9 cellular contexts compared by ENCODE assay signal in genomic region chr20:50085146-50085480, GRCh38. TPM values are rescaled to one million over a fixed set of nuclear protein-coding genes. Genes with fewer than 3 reads are reported as not detected.
A peak's percentile ranks its signal among the peaks of the same experiment; 100 is the strongest.
DNase-seq lines count a peak whose midpoint lies in the region; ATAC-seq and TF ChIP-seq lines count a peak whose summit lies in the region.
"Had no signal": no experiment of that assay in that cellular context is flagged by ENCODE, and none has a peak within 500 bp of the region (broad histone marks: within the 10 kb centered on the region; RNA-seq: fewer than 3 reads in every experiment).

No MANE protein-coding gene starts in this region.

- H3K4ac ChIP-seq in IMR-90 (ENCODE audit: low read depth, low read length), result 0 out of 2 replicates have a peak overlapping the region, but pooled peaks have one; percentile 22

- H3K27ac ChIP-seq in CD8-positive, alpha-beta T cell (ENCODE audit: low read depth, low read length), result no peak overlapping the region
- H3K27ac ChIP-seq in IMR-90 (ENCODE audit: insufficient read depth, low read length), result no peak overlapping the region
- H3K27ac ChIP-seq in endodermal cell (ENCODE audit: low read depth, low read length), result no peak overlapping the region
- H3K27ac ChIP-seq in osteoblast (ENCODE audit: low read depth, low read length), result no peak overlapping the region

- 70% methylated on average over 2 of the region's 5 CpGs; no CpG with 5 or more reads in 1 of the 2 experiments for WGBS in IMR-90 (ENCODE audit: extremely low coverage in 2 of 2, insufficient read length in 1 of 2), 2 experiments
- WGBS in endodermal cell (ENCODE audit: insufficient coverage in 1 of 2, insufficient read length in 1 of 2), 2 experiments, result 90 to 95% methylated on average over 3 to 5 of the region's 5 CpGs

- H3K4me1 Mint-ChIP-seq in CD8-positive, alpha-beta T cell (ENCODE audit: low read depth), result peaks cover 29% of the 10 kb centered on the region
- H3K4me1 Mint-ChIP-seq in endodermal cell, result peaks cover 22% of the 10 kb centered on the region
- peaks cover 14% of the 10 kb centered on the region for H3K4me1 Mint-ChIP-seq in T-helper 2 cell treated with Interferon-gamma antibody and Interleukin-4, amounts not matched to agents 5 μg/mL and 100 μg/mL, for 36 hours (ENCODE audit: low read depth)

- DNase-seq in CD8-positive, alpha-beta T cell, result no peak
- DNase-seq in IMR-90 (no peak), endodermal cell (no peak), osteoblast (ENCODE audit: insufficient read length, low spot score, missing footprints) (peak; percentile 6), SIG-M5 (lab: John Stamatoyannopoulos, UW) (no peak)
- no peak for DNase-seq in T-helper 2 cell treated with Interferon-gamma antibody and Interleukin-4, amounts not matched to agents 5 μg/mL and 100 μg/mL, for 36 hours (ENCODE audit: low spot score)

- no peak overlapping the region for H3K23ac ChIP-seq in IMR-90 (ENCODE audit: low read depth, low read length)

- peaks cover 67% of the 10 kb centered on the region for H3K79me2 ChIP-seq in osteoblast (ENCODE audit: insufficient read depth, low read length)

- no peak overlapping the region for H2BK15ac ChIP-seq in IMR-90 (ENCODE audit: low read depth, low read length)

- in situ Hi-C loops in IMR-90 (cut with MboI; ENCODE audit: low sequenced_read_pairs), result loop anchor here (25.0 kb wide), 1 partner anchor 473 kb away; no protein-coding TSS in a partner anchor

- no peak overlapping the region for H3K9ac ChIP-seq in IMR-90 (ENCODE audit: low read depth, low read length)
- H3K9ac ChIP-seq in endodermal cell (ENCODE audit: extremely low read depth, low read length, poor library complexity, severe bottlenecking), result no peak overlapping the region

- no peak for ATAC-seq in CD8-positive, alpha-beta T cell
- ATAC-seq in IMR-90 (ENCODE audit: low read depth) (no peak; the same call in 1 of the 2 replicates), HG03342 (IDR thresholded peaks at IDR 0.05; ENCODE audit: unreplicated experiment) (no peak), HG03521 (IDR thresholded peaks at IDR 0.05; ENCODE audit: unreplicated experiment) (no peak)

- H3K4me3 ChIP-seq in CD8-positive, alpha-beta T cell (ENCODE audit: low read depth, low read length), result no peak overlapping the region
- H3K4me3 ChIP-seq in IMR-90 (ENCODE audit: insufficient read depth, low read depth, low read length), result no peak overlapping the region
- H3K4me3 ChIP-seq in endodermal cell (ENCODE audit: low read length), result no peak overlapping the region
- no peak overlapping the region for H3K4me3 ChIP-seq in osteoblast (ENCODE audit: insufficient read depth, low read length)

- TF ChIP-seq CTCF in CD8-positive, alpha-beta T cell (IDR thresholded peaks at IDR 0.05), result no peak
- TF ChIP-seq CTCF in IMR-90 (conservative IDR thresholded peaks at IDR 0.05; ENCODE audit: low read depth, low read length), result no peak
- no peak for TF ChIP-seq CTCF in endodermal cell (conservative IDR thresholded peaks at IDR 0.05)
- TF ChIP-seq CTCF in osteoblast (IDR thresholded peaks at IDR 0.05; ENCODE audit: extremely low read depth, low read depth, low read length), result no peak

- dilution Hi-C loops in IMR-90 (cut with HindIII; ENCODE audit: low sequenced_read_pairs, unreplicated experiment), result no loop called here

- H3K4me1 ChIP-seq in CD8-positive, alpha-beta T cell (ENCODE audit: insufficient read depth, low read length), result peaks cover 12% of the 10 kb centered on the region
- H3K4me1 ChIP-seq in IMR-90 (ENCODE audit: control insufficient read depth, insufficient read depth, low read length) (peaks cover 17% of the 10 kb centered on the region), endodermal cell (ENCODE audit: control insufficient read depth, insufficient read depth, low read length) (peaks cover 3% of the 10 kb centered on the region), osteoblast (ENCODE audit: insufficient read depth, low read length) (peaks cover 23% of the 10 kb centered on the region)

- H3K9me1 ChIP-seq in IMR-90 (ENCODE audit: insufficient read depth, low read length), result peaks cover 7% of the 10 kb centered on the region; the same call in 1 of the 2 replicates

- no peak overlapping the region for H3K18ac ChIP-seq in IMR-90 (ENCODE audit: low read depth, low read length)

- no peak overlapping the region for H4K91ac ChIP-seq in IMR-90 (ENCODE audit: insufficient read depth, low read depth, low read length)

- no peak overlapping the region for H4K8ac ChIP-seq in IMR-90 (ENCODE audit: low read depth in 2 of 2, low read length in 2 of 2)

- TF ChIP-seq RAD21 in IMR-90 (IDR thresholded peaks at IDR 0.05; ENCODE audit: low read length), result no peak

- H3K14ac ChIP-seq in IMR-90 (replicated peaks; ENCODE audit: low read depth, low read length), result no peak overlapping the region

- H3K4me2 ChIP-seq in IMR-90 (ENCODE audit: low read depth, low read length) (no peak overlapping the region), osteoblast (ENCODE audit: insufficient read depth, low read length) (peak overlapping the region; percentile 51)

- H3K79me1 ChIP-seq in IMR-90 (ENCODE audit: low read depth in 1 of 2, low read length in 2 of 2), result peaks cover 28 to 70% of the 10 kb centered on the region in 2 experiments

- H4K20me1 ChIP-seq in IMR-90 (ENCODE audit: insufficient read depth, low read length) (peaks cover 48% of the 10 kb centered on the region), osteoblast (ENCODE audit: insufficient read depth, low read length) (peaks cover 32% of the 10 kb centered on the region)

- peaks cover 48% of the 10 kb centered on the region for H3K36me3 Mint-ChIP-seq in CD8-positive, alpha-beta T cell
- peaks cover 27% of the 10 kb centered on the region for H3K36me3 Mint-ChIP-seq in endodermal cell (ENCODE audit: low read depth)
- H3K36me3 Mint-ChIP-seq in T-helper 2 cell treated with Interferon-gamma antibody and Interleukin-4, amounts not matched to agents 5 μg/mL and 100 μg/mL, for 36 hours (ENCODE audit: low read depth), result peaks cover 20% of the 10 kb centered on the region

- peak overlapping the region; percentile 82 for H3K4me3 Mint-ChIP-seq in CD8-positive, alpha-beta T cell
- no peak overlapping the region for H3K4me3 Mint-ChIP-seq in endodermal cell
- no peak overlapping the region for H3K4me3 Mint-ChIP-seq in T-helper 2 cell treated with Interferon-gamma antibody and Interleukin-4, amounts not matched to agents 5 μg/mL and 100 μg/mL, for 36 hours

- H2AK9ac ChIP-seq in IMR-90 (replicated peaks; ENCODE audit: low read depth, low read length, poor library complexity), result peak overlapping the region; percentile 67

- H3K27me3 Mint-ChIP-seq in CD8-positive, alpha-beta T cell (ENCODE audit: low read depth), result no peaks in the 10 kb centered on the region
- H3K27me3 Mint-ChIP-seq in endodermal cell (ENCODE audit: insufficient read depth), result no peaks in the 10 kb centered on the region
- no peaks in the 10 kb centered on the region for H3K27me3 Mint-ChIP-seq in T-helper 2 cell treated with Interferon-gamma antibody and Interleukin-4, amounts not matched to agents 5 μg/mL and 100 μg/mL, for 36 hours (ENCODE audit: low read depth)

- H3K56ac ChIP-seq in IMR-90 (ENCODE audit: extremely low read depth, insufficient read depth, low read length), result no peak overlapping the region

- no TSS peak for BruUV-seq in IMR-90 (replicated peaks; lab: Mats Ljungman, UMichigan)

- H3K27me3 ChIP-seq in CD8-positive, alpha-beta T cell (ENCODE audit: insufficient read depth, low read length), result no peaks in the 10 kb centered on the region
- H3K27me3 ChIP-seq in IMR-90 (ENCODE audit: control insufficient read depth, insufficient read depth, low read length), result no peaks in the 10 kb centered on the region
- no peaks in the 10 kb centered on the region for H3K27me3 ChIP-seq in endodermal cell (ENCODE audit: control insufficient read depth, insufficient read depth, low read length, poor library complexity, severe bottlenecking)
- H3K27me3 ChIP-seq in osteoblast (ENCODE audit: insufficient read depth, low read length), result no peaks in the 10 kb centered on the region
- H3K27me3 ChIP-seq: right atrium auricular region had no signal

- no peak overlapping the region for H2BK5ac ChIP-seq in IMR-90 (ENCODE audit: low read depth, low read length, poor library complexity, severe bottlenecking)

- TF ChIP-seq POLR2A in IMR-90 (IDR thresholded peaks at IDR 0.05; ENCODE audit: low read depth, low read length), result no peak

- intact Hi-C loops in CD8-positive, alpha-beta T cell (cut with DNase I, micrococcal nuclease), result loop anchor here (1.0 to 2.0 kb wide), 2 partner anchors 14 to 106 kb away; no protein-coding TSS in a partner anchor
- intact Hi-C loops in IMR-90 (cut with micrococcal nuclease), result loop anchor here (1.0 to 5.0 kb wide), 2 partner anchors 82 to 107 kb away; no protein-coding TSS in a partner anchor

- POLR2A ChIA-PET in CD8-positive, alpha-beta T cell (lab: Charles Lee), result interaction anchor here (1.4 to 2.0 kb wide), 2 partner anchors 9 to 15 kb away, joined by 6 read pairs; no protein-coding TSS in a partner anchor
- POLR2A ChIA-PET in IMR-90 (lab: Charles Lee; ENCODE audit: unreplicated experiment), result no interaction called here

- no peaks in the 10 kb centered on the region for H3K9me3 ChIP-seq in CD8-positive, alpha-beta T cell (ENCODE audit: low read length)
- H3K9me3 ChIP-seq in IMR-90 (ENCODE audit: control insufficient read depth, insufficient read depth, low read length) (no peaks in the 10 kb centered on the region), endodermal cell (ENCODE audit: control insufficient read depth, low read length) (no peaks in the 10 kb centered on the region), osteoblast (ENCODE audit: low read depth, low read length) (no peaks in the 10 kb centered on the region)
- H3K9me3 ChIP-seq: right atrium auricular region had no signal

- peak overlapping the region; percentile 88 for H3K27ac Mint-ChIP-seq in CD8-positive, alpha-beta T cell
- peak overlapping the region; percentile 29 for H3K27ac Mint-ChIP-seq in endodermal cell
- H3K27ac Mint-ChIP-seq in T-helper 2 cell treated with Interferon-gamma antibody and Interleukin-4, amounts not matched to agents 5 μg/mL and 100 μg/mL, for 36 hours, result no peak overlapping the region

- no peak overlapping the region for H2AFZ ChIP-seq in IMR-90 (replicated peaks; ENCODE audit: low read length, poor library complexity)
- H2AFZ ChIP-seq in osteoblast (ENCODE audit: low read length), result no peak overlapping the region

- CTCF ChIA-PET in CD8-positive, alpha-beta T cell (lab: Charles Lee), result interaction anchor here (0.6 to 5.6 kb wide), 16 partner anchors 9 to 122 kb away, joined by 3 to 88 read pairs (median 7); partner anchors contain the start of gene UBE2V1
- CTCF ChIA-PET in IMR-90 (lab: Yijun Ruan, JAX), result interaction anchor here (0.6 to 1.3 kb wide), 3 partner anchors 14 to 719 kb away, joined by 3 to 5 read pairs (median 4); no protein-coding TSS in a partner anchor

- H4K5ac ChIP-seq in IMR-90 (ENCODE audit: low read depth, low read length), result no peak overlapping the region

- H2AK5ac ChIP-seq in IMR-90 (ENCODE audit: low read depth, low read length), result peak overlapping the region; percentile 54; the same call in 1 of the 2 replicates

- no peaks in the 10 kb centered on the region for H3K36me3 ChIP-seq in CD8-positive, alpha-beta T cell (ENCODE audit: insufficient read depth, low read length)
- H3K36me3 ChIP-seq in IMR-90 (ENCODE audit: control insufficient read depth, insufficient read depth, low read length) (peaks cover 31% of the 10 kb centered on the region), endodermal cell (ENCODE audit: control insufficient read depth, insufficient read depth, low read length) (peaks cover 58% of the 10 kb centered on the region), osteoblast (ENCODE audit: insufficient read depth, low read length) (peaks cover 52% of the 10 kb centered on the region)

- H2BK120ac ChIP-seq in IMR-90 (ENCODE audit: low read depth, low read length), result no peak overlapping the region

- H3K9me3 Mint-ChIP-seq in CD8-positive, alpha-beta T cell, result no peaks in the 10 kb centered on the region
- H3K9me3 Mint-ChIP-seq in endodermal cell, result no peaks in the 10 kb centered on the region
- no peaks in the 10 kb centered on the region for H3K9me3 Mint-ChIP-seq in T-helper 2 cell treated with Interferon-gamma antibody and Interleukin-4, amounts not matched to agents 5 μg/mL and 100 μg/mL, for 36 hours

- H2BK20ac ChIP-seq in IMR-90 (ENCODE audit: low read depth, low read length), result no peak overlapping the region

RNA-seq across cellular contexts. Expression of gene UBE2V1, which starts 27.8 kb away (rescaled TPM):
- 100 to 1,000 TPM; 108 to 112 TPM for total RNA-seq in CD8-positive, alpha-beta T cell
- total RNA-seq in IMR-90 (2012; rRNA removed) (20.1 and 41.4 TPM in 2 replicates), endodermal cell (100 to 1,000 TPM; 165 to 168 TPM), osteoblast (90.8 and 100 TPM in 2 replicates)
- polyA plus RNA-seq in IMR-90 (2012; rRNA removed), result 128 and 138 TPM in 2 replicates
- 46.2 and 74.3 TPM in 2 replicates for polyA plus RNA-seq in IMR-90 (2012; cell fraction: cytosol; rRNA removed)
- polyA plus RNA-seq in IMR-90 (2012; cell fraction: nucleus; rRNA removed; ENCODE audit: low replicate concordance), result 37.1 and 141 TPM in 2 replicates
- 148 TPM for polyA plus RNA-seq in endodermal cell (2013, experiment 1 of 2)
- 147 TPM for polyA plus RNA-seq in endodermal cell (2013, experiment 2 of 2)
